In genomic region chr7:94301024-94301588, GRCh38 we compare ENCODE assay signal across 8 cellular contexts.
A peak's percentile ranks its signal among the peaks of the same experiment; 100 is the strongest.
DNase-seq lines count a peak whose midpoint lies in the region; ATAC-seq and TF ChIP-seq lines count a peak whose summit lies in the region.

No MANE protein-coding gene starts in this region.

- H3K27me3 ChIP-seq in BJ (ENCODE audit: control insufficient read depth, insufficient read depth, low read length) (no peaks in the 10 kb centered on the region), PC-3 (ENCODE audit: low read length) (no peaks in the 10 kb centered on the region)

- no peaks in the 10 kb centered on the region for H3K27me3 Mint-ChIP-seq in neural crest cell (ENCODE audit: low read depth)
- peaks cover 2 to 22% (median 15%) of the 10 kb centered on the region in 5 donors for H3K27me3 Mint-ChIP-seq in naive thymus-derived CD8-positive, alpha-beta T cell

- H4K20me1 ChIP-seq in PC-3 (ENCODE audit: low read length), result no peaks in the 10 kb centered on the region

- H3K9me3 ChIP-seq in PC-3 (ENCODE audit: low read length), result no peaks in the 10 kb centered on the region

- peak overlapping the region; percentile 72 for H2AFZ ChIP-seq in PC-3 (ENCODE audit: low read length)

- H3K9me2 ChIP-seq in PC-3 (replicated peaks; ENCODE audit: low read length), result no peaks in the 10 kb centered on the region

- POLR2A ChIA-PET in BJ (lab: Charles Lee) (interaction anchor here (0.5 to 7.0 kb wide), 15 partner anchors 24 to 131 kb away, joined by 3 to 57 read pairs (median 4); partner anchors contain the start of gene COL1A2), PC-3 (lab: Charles Lee; ENCODE audit: unreplicated experiment) (interaction anchor here (0.6 kb wide), 1 partner anchor 1602 kb away, joined by 7 read pairs; no protein-coding TSS in a partner anchor)
- POLR2A ChIA-PET in naive thymus-derived CD8-positive, alpha-beta T cell (lab: Charles Lee), result no interaction called here

- H3K27ac ChIP-seq in PC-3 (ENCODE audit: low read length), result peak overlapping the region; percentile 95

- H3K27ac Mint-ChIP-seq in neural crest cell (ENCODE audit: unreplicated experiment), result peak overlapping the region; percentile 99
- peak overlapping the region in 1 of 10 donors; percentile 45 for H3K27ac Mint-ChIP-seq in naive thymus-derived CD8-positive, alpha-beta T cell

- peaks cover 43% of the 10 kb centered on the region for H3K4me1 Mint-ChIP-seq in neural crest cell
- no peaks in the 10 kb centered on the region for H3K4me1 Mint-ChIP-seq in naive thymus-derived CD8-positive, alpha-beta T cell

- H3K9me3 Mint-ChIP-seq in neural crest cell, result no peaks in the 10 kb centered on the region
- H3K9me3 Mint-ChIP-seq in naive thymus-derived CD8-positive, alpha-beta T cell, result peaks cover 0 to 14% (median 0%) of the 10 kb centered on the region in 9 donors

- H3F3A ChIP-seq in PC-3 (ENCODE audit: low read length, unreplicated experiment), result no peaks in the 10 kb centered on the region

- H3K79me2 ChIP-seq in PC-3 (ENCODE audit: low read length), result no peaks in the 10 kb centered on the region

- H3K36me3 Mint-ChIP-seq in neural crest cell (ENCODE audit: low read depth), result peaks cover 6% of the 10 kb centered on the region
- no peaks in the 10 kb centered on the region for H3K36me3 Mint-ChIP-seq in naive thymus-derived CD8-positive, alpha-beta T cell

- CTCF ChIA-PET in BJ (lab: Yijun Ruan, JAX) (interaction anchor here (0.9 to 8.6 kb wide), 10 partner anchors 23 to 135 kb away, joined by 3 to 84 read pairs (median 4); partner anchors contain the start of gene COL1A2), PC-3 (lab: Charles Lee) (interaction anchor here (0.7 to 0.9 kb wide), 2 partner anchors 12 to 94 kb away, joined by 3 to 5 read pairs; partner anchors contain the start of gene COL1A2)

- intact Hi-C loops in PC-3 (cut with micrococcal nuclease), result loop anchor here (1.0 to 5.0 kb wide), 2 partner anchors 81 to 356 kb away; partner anchors contain the start of gene SGCE

- H3K4me1 ChIP-seq in PC-3 (ENCODE audit: insufficient read depth, low read length), result peaks cover 49% of the 10 kb centered on the region

- ATAC-seq in PC-3, result peak; percentile 98
- no peak for ATAC-seq in HG03565 (IDR thresholded peaks at IDR 0.05; ENCODE audit: unreplicated experiment)
- no peak for ATAC-seq in naive thymus-derived CD8-positive, alpha-beta T cell

- BruUV-seq in PC-3 (replicated peaks; lab: Mats Ljungman, UMichigan), result no TSS peak

- peak overlapping the region; percentile 68 for H3K9ac ChIP-seq in PC-3 (ENCODE audit: low read length)

- H3K4me3 ChIP-seq in BJ (ENCODE audit: low read depth, low read length), result peak overlapping the region; percentile 5; the same call in 1 of the 2 replicates
- peak overlapping the region; percentile 46; the same call in 1 of the 2 replicates for H3K4me3 ChIP-seq in PC-3 (ENCODE audit: low read length)

- peak; percentile 26; the same call in 1 of the 2 replicates for TF ChIP-seq CTCF in BJ (IDR thresholded peaks at IDR 0.05; ENCODE audit: insufficient read depth, low read depth, low read length)
- TF ChIP-seq CTCF in PC-3 (conservative IDR thresholded peaks at IDR 0.05; ENCODE audit: low read depth, low read length), result no peak
- no peak for TF ChIP-seq CTCF in neural crest cell (conservative IDR thresholded peaks at IDR 0.05)

- peak overlapping the region; percentile 64 for H3K4me3 Mint-ChIP-seq in neural crest cell
- no peak overlapping the region for H3K4me3 Mint-ChIP-seq in naive thymus-derived CD8-positive, alpha-beta T cell

- H3K36me3 ChIP-seq in BJ (ENCODE audit: control insufficient read depth, insufficient read depth, low read length) (no peaks in the 10 kb centered on the region), PC-3 (ENCODE audit: low read depth, low read length) (no peaks in the 10 kb centered on the region)

- peak overlapping the region; percentile 79 for H3K4me2 ChIP-seq in PC-3 (ENCODE audit: low read length)

- DNase-seq in BJ (ENCODE audit: low read depth) (peak; percentile 90), PC-3 (peak; percentile 91), fibroblast of gingiva (ENCODE audit: low read depth) (peak; percentile 96), neural crest cell (ENCODE audit: low read depth, low spot score) (peak; percentile 43), NCI-H2171 (lab: John Stamatoyannopoulos, UW) (no peak), NOMO-1 (lab: John Stamatoyannopoulos, UW; ENCODE audit: unreplicated experiment in 2 of 2) (no peak)
- no peak for DNase-seq in naive thymus-derived CD8-positive, alpha-beta T cell

Comparison
In these comparisons a context has a peak if more than half of its experiments do, and no peak if none do; other contexts are left out.
1. DNase-seq: peak in BJ (single experiment), PC-3 (single experiment), fibroblast of gingiva (single experiment) and neural crest cell (single experiment); none in NCI-H2171 (single experiment), naive thymus-derived CD8-positive, alpha-beta T cell (0 of 10) and NOMO-1 (0 of 2).